In genomic region chr5:151682751-151683331, GRCh38 we compare ENCODE assay signal across 10 cellular contexts. TPM values are rescaled to one million over a fixed set of nuclear protein-coding genes. Genes with fewer than 3 reads are reported as not detected.
DNase-seq lines count a peak whose midpoint lies in the region; ATAC-seq and TF ChIP-seq lines count a peak whose summit lies in the region.
"Had no signal": no experiment of that assay in that cellular context is flagged by ENCODE, and none has a peak within 500 bp of the region (broad histone marks: within the 10 kb centered on the region; RNA-seq: fewer than 3 reads in every experiment).

No MANE protein-coding gene starts in this region.

- TF ChIP-seq CTCF in coronary artery (IDR thresholded peaks at IDR 0.05), result no peak
- no peak for TF ChIP-seq CTCF in type B pancreatic cell (conservative IDR thresholded peaks at IDR 0.05)

- H3K9me3 ChIP-seq in mesodermal cell (ENCODE audit: control insufficient read depth, low read length), result no peaks in the 10 kb centered on the region

- peaks cover 11% of the 10 kb centered on the region for H3K36me3 Mint-ChIP-seq in type B pancreatic cell

- H3K27ac Mint-ChIP-seq in type B pancreatic cell, result peak overlapping the region; percentile 33

- H3K4me3 Mint-ChIP-seq in type B pancreatic cell, result peak overlapping the region; percentile 4

- WGBS in mesodermal cell (ENCODE audit: insufficient coverage in 2 of 2), 2 experiments, result 65 to 80% methylated on average over 4 to 5 of the region's 5 CpGs

- DNase-seq in NCI-H524 (lab: John Stamatoyannopoulos, UW) (peak; percentile 6 to 40), NCI-H524 treated with DMSO at 0.1 percent for 48 hours (lab: John Stamatoyannopoulos, UW) (no peak), coronary artery (ENCODE audit: low spot score) (no peak), type B pancreatic cell (ENCODE audit: extremely low spot score, unreplicated experiment) (no peak), MV-4-11 (lab: John Stamatoyannopoulos, UW) (no peak), GM03348 (ENCODE audit: low spot score) (no peak)
- DNase-seq: 8988T, NCI-H446 treated with DMSO at 0.1 percent for 48 hours had no signal

- H3K4me1 ChIP-seq in mesodermal cell (ENCODE audit: control insufficient read depth, insufficient read depth, low read length, poor library complexity, severe bottlenecking), result peaks cover 67% of the 10 kb centered on the region

- H3K9me3 Mint-ChIP-seq in type B pancreatic cell, result no peaks in the 10 kb centered on the region

- H3K27me3 Mint-ChIP-seq in type B pancreatic cell, result peaks cover 8% of the 10 kb centered on the region

- ATAC-seq in GM18858 (IDR thresholded peaks at IDR 0.05; ENCODE audit: unreplicated experiment), result no peak

- H3K4me1 Mint-ChIP-seq in type B pancreatic cell (ENCODE audit: unreplicated experiment), result peaks cover 63% of the 10 kb centered on the region

- peak overlapping the region; percentile 87 for H3K4me3 ChIP-seq in coronary artery
- H3K4me3 ChIP-seq in mesodermal cell (ENCODE audit: extremely low read depth, insufficient read depth, low read length, poor library complexity, severe bottlenecking), result no peak overlapping the region

- H3K27ac ChIP-seq in coronary artery (peak overlapping the region; percentile 82 to 95), mesodermal cell (ENCODE audit: low read depth, low read length, severe bottlenecking) (peak overlapping the region; percentile 41)

- H3K36me3 ChIP-seq in mesodermal cell (ENCODE audit: control insufficient read depth, insufficient read depth, low read length), result peaks cover 58% of the 10 kb centered on the region

RNA-seq across cellular contexts. Expression of gene SPARC, which starts 3.9 kb away (rescaled TPM):
- polyA plus RNA-seq in mesodermal cell (2013, experiment 1 of 2), result 2,112 TPM
- 2,024 TPM for polyA plus RNA-seq in mesodermal cell (2013, experiment 2 of 2)
- 454 and 973 TPM in 2 replicates for total RNA-seq in type B pancreatic cell (ENCODE audit: low replicate concordance)

Comparison
In these comparisons a context has a peak if more than half of its experiments do, and no peak if none do; other contexts are left out.
1. DNase-seq: peak in NCI-H524 (2 of 2); none in NCI-H524 treated with DMSO at 0.1 percent for 48 hours (single experiment), coronary artery (single experiment), type B pancreatic cell (single experiment), MV-4-11 (single experiment) and GM03348 (single experiment).